Comparison of ENCODE assay signal across 18 cellular contexts in genomic region chr14:99136401-99136800, GRCh38.
DNase-seq lines count a peak whose midpoint lies in the region; TF ChIP-seq lines count a peak whose summit lies in the region.
"Had no signal": no experiment of that assay in that cellular context is flagged by ENCODE, and none has a peak within 500 bp of the region (broad histone marks: within the 10 kb centered on the region; RNA-seq: fewer than 3 reads in every experiment).

No MANE protein-coding gene starts in this region.

- no peaks in the 10 kb centered on the region for H3K36me3 Mint-ChIP-seq in type B pancreatic cell
- H3K36me3 Mint-ChIP-seq: CD14-positive monocyte had no signal

- peaks cover 22% of the 10 kb centered on the region for H3K4me1 Mint-ChIP-seq in type B pancreatic cell (ENCODE audit: unreplicated experiment)

- H3K27ac ChIP-seq in esophagus muscularis mucosa (replicated peaks in 1 of 4), result no peak overlapping the region
- H3K27ac ChIP-seq in neutrophil, result peak overlapping the region; percentile 72
- no peak overlapping the region for H3K27ac ChIP-seq in effector memory CD4-positive, alpha-beta T cell (ENCODE audit: insufficient read depth, low read length, poor library complexity, severe bottlenecking)
- H3K27ac ChIP-seq: 22Rv1 had no signal

- TF ChIP-seq EP300 in esophagus muscularis mucosa (IDR thresholded peaks at IDR 0.05), result no peak

- H3K27me3 ChIP-seq in esophagus muscularis mucosa (no peaks in the 10 kb centered on the region), neutrophil (no peaks in the 10 kb centered on the region)
- no peaks in the 10 kb centered on the region for H3K27me3 ChIP-seq in effector memory CD4-positive, alpha-beta T cell (replicated peaks; ENCODE audit: control insufficient read depth, insufficient read depth, low read length, poor library complexity, severe bottlenecking)

- no peak for TF ChIP-seq POLR2A in esophagus muscularis mucosa (IDR thresholded peaks at IDR 0.05; ENCODE audit: low read depth)

- peak; percentile 26 for DNase-seq in activated CD8-positive, alpha-beta memory T cell treated with anti-CD3 and anti-CD28 coated beads for 24 hours
- DNase-seq in activated CD8-positive, alpha-beta memory T cell treated with anti-CD3 and anti-CD28 coated beads, Interleukin-2, amount 50 U/mL, for 4 hours, result no peak
- peak; percentile 80 for DNase-seq in esophagus muscularis mucosa (ENCODE audit: extremely low spot score)
- peak; percentile 47 for DNase-seq in type B pancreatic cell (ENCODE audit: extremely low spot score, unreplicated experiment)
- DNase-seq in GOT3 (lab: John Stamatoyannopoulos, UW), result no peak
- DNase-seq in NCI-H1417 treated with DMSO at 0.1 percent for 48 hours (lab: John Stamatoyannopoulos, UW), result no peak
- DNase-seq in effector memory CD4-positive, alpha-beta T cell, result no peak
- DNase-seq: COR-L47, DMS153, DMS79 treated with DMSO at 0.1 percent for 48 hours, EL, HCEC 1CT, HFFc6 had no signal

- H3K4me3 ChIP-seq in esophagus muscularis mucosa (no peak overlapping the region), neutrophil (ENCODE audit: low read depth in 1 of 2, low read length in 1 of 2) (no peak overlapping the region)
- H3K4me3 ChIP-seq in effector memory CD4-positive, alpha-beta T cell (ENCODE audit: insufficient read depth, low read depth, low read length, poor library complexity, severe bottlenecking), result no peak overlapping the region
- H3K4me3 ChIP-seq: GM23338 had no signal

- no peaks in the 10 kb centered on the region for H3K9me3 Mint-ChIP-seq in type B pancreatic cell
- H3K9me3 Mint-ChIP-seq: CD8-positive, alpha-beta T cell had no signal

- peaks cover 3% of the 10 kb centered on the region for H3K27me3 Mint-ChIP-seq in type B pancreatic cell

- intact Hi-C loops in esophagus muscularis mucosa (cut with DNase I), result no loop called here

- H3K9me3 ChIP-seq in esophagus muscularis mucosa (no peaks in the 10 kb centered on the region), neutrophil (no peaks in the 10 kb centered on the region)
- H3K9me3 ChIP-seq in effector memory CD4-positive, alpha-beta T cell (ENCODE audit: control insufficient read depth, low read length), result no peaks in the 10 kb centered on the region

- no peak for TF ChIP-seq CTCF in esophagus muscularis mucosa (IDR thresholded peaks at IDR 0.05)
- TF ChIP-seq CTCF in neutrophil (IDR thresholded peaks at IDR 0.05), result no peak
- TF ChIP-seq CTCF in type B pancreatic cell (conservative IDR thresholded peaks at IDR 0.05), result no peak

- H3K27ac Mint-ChIP-seq in type B pancreatic cell, result no peak overlapping the region
- H3K27ac Mint-ChIP-seq: CD8-positive, alpha-beta T cell; GM23338; HFFc6 had no signal

- peaks cover 0 to 9% (median 3%) of the 10 kb centered on the region in 4 donors for H3K4me1 ChIP-seq in esophagus muscularis mucosa
- H3K4me1 ChIP-seq in neutrophil (ENCODE audit: control insufficient read depth in 1 of 2, insufficient read depth in 1 of 2, low read depth in 1 of 2, low read length in 1 of 2), result peaks cover 3 to 45% of the 10 kb centered on the region in 2 experiments
- no peaks in the 10 kb centered on the region for H3K4me1 ChIP-seq in effector memory CD4-positive, alpha-beta T cell (ENCODE audit: control insufficient read depth, insufficient read depth, low read length, poor library complexity, severe bottlenecking)

- H3K36me3 ChIP-seq in esophagus muscularis mucosa (no peaks in the 10 kb centered on the region), neutrophil (no peaks in the 10 kb centered on the region)
- H3K36me3 ChIP-seq in effector memory CD4-positive, alpha-beta T cell (ENCODE audit: control insufficient read depth, insufficient read depth, low read length), result no peaks in the 10 kb centered on the region

- WGBS in esophagus muscularis mucosa, result 92% methylated on average over 7 of the region's 7 CpGs

- H3K4me3 Mint-ChIP-seq in type B pancreatic cell, result no peak overlapping the region
- H3K4me3 Mint-ChIP-seq: CD14-positive monocyte; CD8-positive, alpha-beta T cell; GM23338; HFFc6 had no signal

Comparison
In these comparisons a context has a peak if more than half of its experiments do, and no peak if none do; other contexts are left out.
1. DNase-seq: peak in activated CD8-positive, alpha-beta memory T cell treated with anti-CD3 and anti-CD28 coated beads for 24 hours (single experiment), esophagus muscularis mucosa (single experiment) and type B pancreatic cell (single experiment); none in activated CD8-positive, alpha-beta memory T cell treated with anti-CD3 and anti-CD28 coated beads, Interleukin-2, amount 50 U/mL, for 4 hours (single experiment), GOT3 (single experiment), NCI-H1417 treated with DMSO at 0.1 percent for 48 hours (single experiment) and effector memory CD4-positive, alpha-beta T cell (0 of 3).